In genomic region chrX:72540318-72540717, GRCh38 we compare ENCODE assay signal across 8 cellular contexts. TPM values are rescaled to one million over a fixed set of nuclear protein-coding genes. Genes with fewer than 3 reads are reported as not detected.
A peak's percentile ranks its signal among the peaks of the same experiment; 100 is the strongest.
DNase-seq lines count a peak whose midpoint lies in the region; ATAC-seq, FAIRE-seq and TF ChIP-seq lines count a peak whose summit lies in the region.

No MANE protein-coding gene starts in this region.

- ATAC-seq in activated T-helper 17 cell treated with anti-CD3 and anti-CD28 coated beads, Interleukin-2, amount 50 U/mL, for 72 hours (replicated peaks): no peak
- ATAC-seq in HG02623 (IDR thresholded peaks at IDR 0.05; ENCODE audit: unreplicated experiment): no peak

- no peaks in the 10 kb centered on the region for H3K27me3 Mint-ChIP-seq in Caco-2 (ENCODE audit: insufficient read depth, unreplicated experiment)
- no peaks in the 10 kb centered on the region for H3K27me3 Mint-ChIP-seq in activated T-helper 17 cell treated with anti-CD3 and anti-CD28 coated beads, Interleukin-2, amount 50 U/mL, for 72 hours
- no peaks in the 10 kb centered on the region for H3K27me3 Mint-ChIP-seq in activated T-helper 1 cell treated with anti-CD3 and anti-CD28 coated beads, Interleukin-12 subunit alpha, Interleukin-12 subunit beta, Interleukin-2, Interleukin-4 antibody, amounts not matched to agents 30 ng/mL and 10 ng/mL and 1 ng/mL, durations not matched to agents 14 hours and 24 hours and 36 hours (ENCODE audit: insufficient read depth)

- no peak overlapping the region for H3K4me3 Mint-ChIP-seq in Caco-2 (ENCODE audit: unreplicated experiment)
- no peak overlapping the region for H3K4me3 Mint-ChIP-seq in activated T-helper 17 cell treated with anti-CD3 and anti-CD28 coated beads, Interleukin-2, amount 50 U/mL, for 72 hours
- H3K4me3 Mint-ChIP-seq in activated T-helper 1 cell treated with anti-CD3 and anti-CD28 coated beads, Interleukin-12 subunit alpha, Interleukin-12 subunit beta, Interleukin-2, Interleukin-4 antibody, amounts not matched to agents 30 ng/mL and 10 ng/mL and 1 ng/mL, durations not matched to agents 14 hours and 24 hours and 36 hours: no peak overlapping the region

- H3K36me3 Mint-ChIP-seq in Caco-2 (ENCODE audit: insufficient read depth, unreplicated experiment): no peaks in the 10 kb centered on the region
- peaks cover 10% of the 10 kb centered on the region for H3K36me3 Mint-ChIP-seq in activated T-helper 17 cell treated with anti-CD3 and anti-CD28 coated beads, Interleukin-2, amount 50 U/mL, for 72 hours (ENCODE audit: low read depth)
- H3K36me3 Mint-ChIP-seq in activated T-helper 1 cell treated with anti-CD3 and anti-CD28 coated beads, Interleukin-12 subunit alpha, Interleukin-12 subunit beta, Interleukin-2, Interleukin-4 antibody, amounts not matched to agents 30 ng/mL and 10 ng/mL and 1 ng/mL, durations not matched to agents 14 hours and 24 hours and 36 hours (ENCODE audit: low read depth): peaks cover 11% of the 10 kb centered on the region

- H3K9me3 Mint-ChIP-seq in Caco-2 (ENCODE audit: unreplicated experiment): no peaks in the 10 kb centered on the region
- no peaks in the 10 kb centered on the region for H3K9me3 Mint-ChIP-seq in activated T-helper 17 cell treated with anti-CD3 and anti-CD28 coated beads, Interleukin-2, amount 50 U/mL, for 72 hours
- H3K9me3 Mint-ChIP-seq in activated T-helper 1 cell treated with anti-CD3 and anti-CD28 coated beads, Interleukin-12 subunit alpha, Interleukin-12 subunit beta, Interleukin-2, Interleukin-4 antibody, amounts not matched to agents 30 ng/mL and 10 ng/mL and 1 ng/mL, durations not matched to agents 14 hours and 24 hours and 36 hours: no peaks in the 10 kb centered on the region

- intact Hi-C loops in Caco-2 (cut with micrococcal nuclease; ENCODE audit: unreplicated experiment): loop anchor here (1.0 kb wide), 2 partner anchors 242 to 295 kb away; no protein-coding TSS in a partner anchor
- intact Hi-C loops in activated T-helper 1 cell treated with anti-CD3 and anti-CD28 coated beads, Interleukin-12 subunit alpha, Interleukin-12 subunit beta, Interleukin-2, Interleukin-4 antibody, amounts not matched to agents 30 ng/mL and 10 ng/mL and 1 ng/mL, durations not matched to agents 14 hours and 24 hours and 36 hours (cut with micrococcal nuclease): loop anchor here (2.0 kb wide), 2 partner anchors 242 to 296 kb away; no protein-coding TSS in a partner anchor

- peak; percentile 74 to 82 for TF ChIP-seq RAD21 in liver (IDR thresholded peaks at IDR 0.05)

- H3K9ac ChIP-seq in liver (ENCODE audit: low read depth in 1 of 2, low read length in 2 of 2): no peak overlapping the region

- TF ChIP-seq CTCF in Caco-2 (IDR thresholded peaks at IDR 0.05; ENCODE audit: insufficient read depth in 1 of 2, low read depth in 1 of 2, low read length in 1 of 2, severe bottlenecking in 1 of 2, unreplicated experiment in 1 of 2) (peak in 1 of 2 experiments; percentile 21), bronchial epithelial cell (IDR thresholded peaks at IDR 0.05; ENCODE audit: insufficient read depth, low read length, severe bottlenecking) (no peak), liver (IDR thresholded peaks at IDR 0.05; ENCODE audit: low read depth, low read length, missing input control) (peak; percentile 43)

- CTCF ChIA-PET in Caco-2 (lab: Charles Lee): interaction anchor here (0.5 to 2.1 kb wide), 12 partner anchors 14 to 1636 kb away, joined by 3 to 23 read pairs (median 4); no protein-coding TSS in a partner anchor

- no peaks in the 10 kb centered on the region for H3K36me3 ChIP-seq in Caco-2 (ENCODE audit: control insufficient read depth, insufficient read depth, low read length)
- H3K36me3 ChIP-seq in bronchial epithelial cell (ENCODE audit: control insufficient read depth, insufficient read depth, low read length): no peaks in the 10 kb centered on the region
- H3K36me3 ChIP-seq in liver (ENCODE audit: control insufficient read depth in 4 of 4, insufficient read depth in 3 of 4, low read depth in 1 of 4, low read length in 3 of 4): no peaks in the 10 kb centered on the region

- WGBS in liver: 6% methylated on average over 5 of the region's 5 CpGs

- no TSS peak for BruUV-seq in Caco-2 (replicated peaks; lab: Mats Ljungman, UMichigan)

- peaks cover 8% of the 10 kb centered on the region for H3K4me1 Mint-ChIP-seq in Caco-2 (ENCODE audit: low read depth, unreplicated experiment)
- no peaks in the 10 kb centered on the region for H3K4me1 Mint-ChIP-seq in activated T-helper 17 cell treated with anti-CD3 and anti-CD28 coated beads, Interleukin-2, amount 50 U/mL, for 72 hours
- H3K4me1 Mint-ChIP-seq in activated T-helper 1 cell treated with anti-CD3 and anti-CD28 coated beads, Interleukin-12 subunit alpha, Interleukin-12 subunit beta, Interleukin-2, Interleukin-4 antibody, amounts not matched to agents 30 ng/mL and 10 ng/mL and 1 ng/mL, durations not matched to agents 14 hours and 24 hours and 36 hours (ENCODE audit: low read depth): no peaks in the 10 kb centered on the region

- FAIRE-seq in bronchial epithelial cell (lab: Jason Lieb, UNC): no peak

- DNase-seq in Caco-2 (peak in 1 of 2 experiments; percentile 1), NCI-H1436 (lab: John Stamatoyannopoulos, UW) (peak; percentile 51), bronchial epithelial cell (ENCODE audit: low read depth) (peak; percentile 21), D341Med (ENCODE audit: low spot score) (no peak)
- DNase-seq in activated T-helper 1 cell treated with anti-CD3 and anti-CD28 coated beads, Interleukin-12 subunit alpha, Interleukin-12 subunit beta, Interleukin-2, Interleukin-4 antibody, amounts not matched to agents 30 ng/mL and 10 ng/mL and 1 ng/mL, durations not matched to agents 14 hours and 24 hours and 36 hours (ENCODE audit: low spot score): no peak

- no peak overlapping the region for H3K27ac ChIP-seq in liver (ENCODE audit: low read depth in 1 of 2, low read length in 2 of 2)

- H3K27me3 ChIP-seq in Caco-2 (replicated peaks; ENCODE audit: control insufficient read depth, insufficient read depth, low read length) (no peaks in the 10 kb centered on the region), bronchial epithelial cell (ENCODE audit: control insufficient read depth, insufficient read depth, low read length) (no peaks in the 10 kb centered on the region), liver (ENCODE audit: control insufficient read depth in 4 of 4, insufficient read depth in 4 of 4, low read length in 3 of 4) (no peaks in the 10 kb centered on the region)

- peak overlapping the region; percentile 48 for H3K27ac Mint-ChIP-seq in Caco-2 (ENCODE audit: unreplicated experiment)
- no peak overlapping the region for H3K27ac Mint-ChIP-seq in activated T-helper 17 cell treated with anti-CD3 and anti-CD28 coated beads, Interleukin-2, amount 50 U/mL, for 72 hours
- H3K27ac Mint-ChIP-seq in activated T-helper 1 cell treated with anti-CD3 and anti-CD28 coated beads, Interleukin-12 subunit alpha, Interleukin-12 subunit beta, Interleukin-2, Interleukin-4 antibody, amounts not matched to agents 30 ng/mL and 10 ng/mL and 1 ng/mL, durations not matched to agents 14 hours and 24 hours and 36 hours: no peak overlapping the region

- H3K4me3 ChIP-seq in Caco-2 (ENCODE audit: low read depth, low read length): no peak overlapping the region
- no peak overlapping the region for H3K4me3 ChIP-seq in bronchial epithelial cell (ENCODE audit: low read depth, low read length)
- H3K4me3 ChIP-seq in liver (ENCODE audit: low read depth in 1 of 3, low read length in 3 of 3): no peak overlapping the region

- no peaks in the 10 kb centered on the region for H3K9me3 ChIP-seq in Caco-2
- no peaks in the 10 kb centered on the region for H3K9me3 ChIP-seq in liver (ENCODE audit: control insufficient read depth in 4 of 4, low read length in 3 of 4)

- POLR2A ChIA-PET in Caco-2 (lab: Charles Lee): interaction anchor here (0.6 kb wide), 3 partner anchors 14 to 270 kb away, joined by 3 to 6 read pairs (median 5); no protein-coding TSS in a partner anchor

- H3K4me1 ChIP-seq in Caco-2 (no peaks in the 10 kb centered on the region), liver (ENCODE audit: control insufficient read depth in 4 of 4, insufficient read depth in 4 of 4, low read length in 3 of 4) (peaks cover 0 to 2% (median 0%) of the 10 kb centered on the region in 4 donors)

TF ChIP-seq in liver, 16 proteins besides CTCF, POLR2A, EP300 and RAD21:
- TF ChIP-seq HNF4A (conservative IDR thresholded peaks at IDR 0.05) (peak in 1 of 2 donors; percentile 22), RXRA (IDR thresholded peaks at IDR 0.05) (peak in 1 of 2 donors; percentile 14), HNF4G (IDR thresholded peaks at IDR 0.05) (no peak)

RNA-seq across cellular contexts. Expression of gene HDAC8, which starts 32.3 kb away (rescaled TPM):
- 26.2 and 26.6 TPM in 2 replicates for total RNA-seq in Caco-2 (2022)
- total RNA-seq in bronchial epithelial cell: 17.6 and 21.1 TPM in 2 replicates
- 10 to 100 TPM; 12.8 to 30.4 TPM for total RNA-seq in liver
- 10 to 100 TPM; 11.1 to 15.2 TPM for polyA plus RNA-seq in liver
- 10 to 100 TPM; 18.4 to 24.7 TPM for total RNA-seq in activated T-helper 17 cell treated with anti-CD3 and anti-CD28 coated beads, Interleukin-2, amount 50 U/mL, for 72 hours
- total RNA-seq in activated T-helper 1 cell treated with anti-CD3 and anti-CD28 coated beads, Interleukin-12 subunit alpha, Interleukin-12 subunit beta, Interleukin-2, Interleukin-4 antibody, amounts not matched to agents 30 ng/mL and 10 ng/mL and 1 ng/mL, durations not matched to agents 14 hours and 24 hours and 36 hours: 29.6 and 30.6 TPM in 2 replicates

Comparison
In these comparisons a context has a peak if more than half of its experiments do, and no peak if none do; other contexts are left out.
1. DNase-seq: peak in NCI-H1436 (single experiment) and bronchial epithelial cell (single experiment); none in D341Med (single experiment) and activated T-helper 1 cell treated with anti-CD3 and anti-CD28 coated beads, Interleukin-12 subunit alpha, Interleukin-12 subunit beta, Interleukin-2, Interleukin-4 antibody, amounts not matched to agents 30 ng/mL and 10 ng/mL and 1 ng/mL, durations not matched to agents 14 hours and 24 hours and 36 hours (single experiment).